31 cellular contexts compared by ENCODE assay signal in the genomic region with DNA sequence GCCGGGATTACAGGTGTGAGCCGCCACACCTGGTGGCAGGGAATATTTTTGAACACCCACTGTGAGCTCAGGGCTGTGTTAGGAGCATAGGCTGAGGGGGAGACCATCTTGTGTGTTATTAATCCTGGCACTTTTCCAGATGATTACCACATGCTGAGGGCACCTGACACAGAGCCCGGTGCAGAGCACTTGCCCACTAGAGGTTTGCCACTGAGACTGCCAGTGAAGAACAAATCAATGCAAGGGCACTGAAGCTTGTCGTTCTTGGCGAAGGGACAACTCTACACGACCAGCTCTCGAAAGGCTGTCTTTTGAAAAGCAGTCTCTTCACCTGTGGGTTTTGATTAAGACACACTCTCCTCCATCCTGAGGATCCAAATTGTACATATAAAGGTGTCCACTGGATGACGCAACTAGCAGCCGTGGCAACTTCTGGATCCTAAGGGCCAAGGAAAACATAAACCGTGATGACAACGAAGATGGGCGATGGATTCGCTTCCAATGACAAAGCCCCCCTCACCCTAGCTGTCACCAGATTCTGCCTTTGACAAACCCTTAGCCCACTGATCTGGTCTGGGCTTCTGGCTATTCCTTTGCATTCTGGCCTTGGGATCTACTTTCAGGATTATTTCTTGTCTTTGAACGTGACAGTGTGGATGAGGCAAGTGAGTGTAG. TPM values are rescaled to one million over a fixed set of nuclear protein-coding genes. Genes with fewer than 3 reads are reported as not detected.
DNase-seq lines count a peak whose midpoint lies in the region; ATAC-seq and TF ChIP-seq lines count a peak whose summit lies in the region.
"Had no signal": no experiment of that assay in that cellular context is flagged by ENCODE, and none has a peak within 500 bp of the region (broad histone marks: within the 10 kb centered on the region; RNA-seq: fewer than 3 reads in every experiment).

No MANE protein-coding gene starts in this region.

- TF ChIP-seq CTCF in neural crest cell (conservative IDR thresholded peaks at IDR 0.05) (no peak), GM20000 (IDR thresholded peaks at IDR 0.05; ENCODE audit: extremely low read depth, missing control alignments) (no peak), mucosa of descending colon (IDR thresholded peaks at IDR 0.05) (no peak)

- no peak for DNase-seq in left ventricle myocardium superior
- DNase-seq in Right ventricle myocardium superior: no peak
- peak; percentile 77 for DNase-seq in NCI-H345 treated with DMSO at 0.1 percent for 48 hours (lab: John Stamatoyannopoulos, UW; ENCODE audit: unreplicated experiment)
- DNase-seq in neural crest cell (ENCODE audit: low read depth, low spot score): no peak
- no peak for DNase-seq in AG20443 (ENCODE audit: low spot score)
- no peak for DNase-seq in GM20000 (ENCODE audit: low spot score)
- DNase-seq in mucosa of descending colon: no peak
- no peak for DNase-seq in activated naive CD4-positive, alpha-beta T cell treated with anti-CD3 and anti-CD28 coated beads, Interleukin-2, amount 50 U/mL, for 72 hours (ENCODE audit: low spot score in 2 of 2)
- DNase-seq: activated CD4-positive, alpha-beta T cell treated with anti-CD3 and anti-CD28 coated beads, Interleukin-2, amount 50 U/mL, for 1 hour; activated CD8-positive, alpha-beta memory T cell treated with anti-CD3 and anti-CD28 coated beads, Interleukin-2, amount 10 ng/mL, durations not matched to agents 7 days and 5 days; activated naive CD4-positive, alpha-beta T cell treated with anti-CD3 and anti-CD28 coated beads for 36 hours; activated T-cell treated with anti-CD3 and anti-CD28 coated beads, Interleukin-2, amount 50 U/mL, for 72 hours; amygdala; Calu3; effector memory CD4-positive, alpha-beta T cell; erythroblast; left colon; mesendoderm; NCI-H2081 treated with DMSO at 0.1 percent for 48 hours; NCI-H774; stimulated activated CD4-positive, alpha-beta T cell treated with anti-CD3 and anti-CD28 coated beads, Interleukin-12 subunit alpha, Interleukin-12 subunit beta, amount 100 ng/mL, for 4 hours; stimulated activated CD4-positive, alpha-beta T cell treated with anti-CD3 and anti-CD28 coated beads, Interleukin-4, amount 100 ng/mL, for 24 hours; stimulated activated naive B cell treated with anti-CD40 and anti-IgM and Interleukin-4, amounts not matched to agents 10 μg/mL and 1 μg/mL and 100 μg/mL, for 72 hours; SW 1271; T1000; testis had no signal

- peaks cover 4% of the 10 kb centered on the region for H3K4me1 Mint-ChIP-seq in neural crest cell

- H3K27me3 Mint-ChIP-seq in neural crest cell (ENCODE audit: low read depth): no peaks in the 10 kb centered on the region
- H3K27me3 Mint-ChIP-seq: activated CD8-positive, alpha-beta memory T cell treated with anti-CD3 and anti-CD28 coated beads, Interleukin-2, amount 10 ng/mL, durations not matched to agents 7 days and 5 days; stimulated activated naive B cell treated with anti-CD40 and anti-IgM and Interleukin-4, amounts not matched to agents 10 μg/mL and 1 μg/mL and 100 μg/mL, for 72 hours had no signal

- no peaks in the 10 kb centered on the region for H3K9me3 ChIP-seq in mucosa of descending colon
- H3K9me3 ChIP-seq: BLaER1 treated with 17β-estradiol and CSF1 and Interleukin-3, amounts not matched to agents 10 nM and 100 nM; colonic mucosa; right atrium auricular region; testis; vagina had no signal

- ATAC-seq in left ventricle myocardium superior (peak; percentile 7), Right ventricle myocardium superior (ENCODE audit: poor library complexity) (no peak), mucosa of descending colon (no peak)
- no peak for ATAC-seq in activated naive CD4-positive, alpha-beta T cell treated with anti-CD3 and anti-CD28 coated beads, Interleukin-2, amount 50 U/mL, for 72 hours
- ATAC-seq: activated CD8-positive, alpha-beta memory T cell treated with anti-CD3 and anti-CD28 coated beads, Interleukin-2, amount 10 ng/mL, durations not matched to agents 7 days and 5 days; activated T-cell treated with anti-CD3 and anti-CD28 coated beads, Interleukin-2, amount 50 U/mL, for 72 hours; left colon; stimulated activated naive B cell treated with anti-CD40 and anti-IgM and Interleukin-4, amounts not matched to agents 10 μg/mL and 1 μg/mL and 100 μg/mL, for 72 hours; WTC11 had no signal

- intact Hi-C loops in left ventricle myocardium superior (cut with micrococcal nuclease) (no loop called here), Right ventricle myocardium superior (cut with DNase I) (no loop called here), mucosa of descending colon (cut with DNase I, micrococcal nuclease) (no loop called here)

- H3K27ac Mint-ChIP-seq in neural crest cell (ENCODE audit: unreplicated experiment): peak overlapping the region; percentile 1
- H3K27ac Mint-ChIP-seq in activated naive CD4-positive, alpha-beta T cell treated with anti-CD3 and anti-CD28 coated beads, Interleukin-2, amount 50 U/mL, for 72 hours: no peak overlapping the region
- H3K27ac Mint-ChIP-seq: activated CD8-positive, alpha-beta memory T cell treated with anti-CD3 and anti-CD28 coated beads, Interleukin-2, amount 10 ng/mL, durations not matched to agents 7 days and 5 days; activated naive CD4-positive, alpha-beta T cell treated with anti-CD3 and anti-CD28 coated beads for 36 hours; activated T-cell treated with anti-CD3 and anti-CD28 coated beads, Interleukin-2, amount 50 U/mL, for 72 hours; stimulated activated naive B cell treated with anti-CD40 and anti-IgM and Interleukin-4, amounts not matched to agents 10 μg/mL and 1 μg/mL and 100 μg/mL, for 72 hours; WTC11 had no signal

- no peak overlapping the region for H3K4me3 Mint-ChIP-seq in neural crest cell
- H3K4me3 Mint-ChIP-seq: activated CD8-positive, alpha-beta memory T cell treated with anti-CD3 and anti-CD28 coated beads, Interleukin-2, amount 10 ng/mL, durations not matched to agents 7 days and 5 days; activated naive CD4-positive, alpha-beta T cell treated with anti-CD3 and anti-CD28 coated beads for 36 hours; activated T-cell treated with anti-CD3 and anti-CD28 coated beads, Interleukin-2, amount 50 U/mL, for 72 hours; stimulated activated naive B cell treated with anti-CD40 and anti-IgM and Interleukin-4, amounts not matched to agents 10 μg/mL and 1 μg/mL and 100 μg/mL, for 72 hours; WTC11 had no signal

- H3K4me3 ChIP-seq in mucosa of descending colon: no peak overlapping the region
- H3K4me3 ChIP-seq: BLaER1 treated with 17β-estradiol and CSF1 and Interleukin-3, amounts not matched to agents 10 nM and 100 nM; colonic mucosa; right atrium auricular region; testis; vagina had no signal

- H3K9me3 Mint-ChIP-seq in neural crest cell: no peaks in the 10 kb centered on the region
- no peaks in the 10 kb centered on the region for H3K9me3 Mint-ChIP-seq in activated naive CD4-positive, alpha-beta T cell treated with anti-CD3 and anti-CD28 coated beads, Interleukin-2, amount 50 U/mL, for 72 hours
- H3K9me3 Mint-ChIP-seq: activated naive CD4-positive, alpha-beta T cell treated with anti-CD3 and anti-CD28 coated beads for 36 hours; activated T-cell treated with anti-CD3 and anti-CD28 coated beads, Interleukin-2, amount 50 U/mL, for 72 hours; stimulated activated naive B cell treated with anti-CD40 and anti-IgM and Interleukin-4, amounts not matched to agents 10 μg/mL and 1 μg/mL and 100 μg/mL, for 72 hours; WTC11 had no signal

- H3K36me3 Mint-ChIP-seq in neural crest cell (ENCODE audit: low read depth): peaks cover 2% of the 10 kb centered on the region
- no peaks in the 10 kb centered on the region for H3K36me3 Mint-ChIP-seq in activated naive CD4-positive, alpha-beta T cell treated with anti-CD3 and anti-CD28 coated beads, Interleukin-2, amount 50 U/mL, for 72 hours

- no peaks in the 10 kb centered on the region for H3K4me1 ChIP-seq in mucosa of descending colon (ENCODE audit: low read depth)
- H3K4me1 ChIP-seq: colonic mucosa, testis, vagina had no signal

- peaks cover 8% of the 10 kb centered on the region for H3K36me3 ChIP-seq in mucosa of descending colon (ENCODE audit: low read depth)

RNA-seq across cellular contexts. Expression of a gene that starts 28.7 kb away (rescaled TPM):
- total RNA-seq in left ventricle myocardium superior (66.1 TPM), Right ventricle myocardium superior (63.7 TPM), neural crest cell (14.1 and 15.6 TPM in 2 replicates), mucosa of descending colon (10 to 100 TPM; 56.0 to 99.3 (median 99.0) TPM)
- 10 to 100 TPM; 15.2 to 22.0 TPM for total RNA-seq in activated naive CD4-positive, alpha-beta T cell treated with anti-CD3 and anti-CD28 coated beads, Interleukin-2, amount 50 U/mL, for 72 hours
